ENCODE assay signal across 1 cellular context in the genomic region with DNA sequence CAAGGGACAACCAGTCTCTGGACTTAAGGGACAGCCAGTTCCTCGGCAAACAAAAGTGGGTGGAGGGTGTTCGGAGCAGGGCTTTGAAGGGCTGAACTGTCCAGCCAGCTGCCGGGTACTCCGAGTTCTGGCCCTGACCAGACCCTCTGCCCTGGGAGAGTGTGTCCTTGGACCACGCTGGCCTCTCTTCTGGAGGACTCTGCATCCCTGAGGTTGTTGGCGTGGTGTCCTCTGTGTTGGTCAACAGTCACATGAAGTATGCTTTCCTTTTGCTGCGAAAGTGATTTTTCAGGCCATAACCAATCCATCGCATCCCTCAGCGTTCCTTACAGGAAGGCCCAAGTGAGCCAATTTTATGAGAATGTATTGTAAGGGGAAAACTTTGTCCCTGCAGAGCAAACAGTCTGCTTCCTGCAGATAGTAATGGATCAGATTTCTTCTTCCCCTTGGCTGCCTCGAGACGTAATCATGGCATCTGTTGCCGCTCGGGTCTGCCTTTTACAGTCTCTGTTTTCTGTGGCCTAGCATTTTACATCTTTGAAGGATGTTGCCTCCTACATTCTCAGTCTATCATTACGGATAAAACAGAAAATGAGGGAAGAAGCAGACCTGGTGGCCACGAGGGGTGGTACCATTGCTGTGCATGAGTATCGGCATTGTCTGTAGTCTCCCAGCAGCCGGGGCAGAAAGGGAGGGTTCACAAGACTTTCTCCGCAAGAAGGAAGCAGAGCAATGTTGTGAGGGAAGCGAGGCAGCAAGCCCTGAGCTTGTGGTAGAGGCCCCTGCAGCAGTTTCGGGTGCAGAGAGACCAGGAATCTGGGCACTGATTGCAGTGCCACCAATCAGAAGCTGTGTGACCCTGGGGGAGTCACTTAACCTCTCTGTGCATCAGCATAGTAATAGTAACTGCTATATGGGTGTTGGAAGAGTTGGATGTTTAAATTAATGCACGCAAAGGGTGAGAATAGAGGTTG.
TF ChIP-seq lines count a peak whose summit lies in the region.

No MANE protein-coding gene starts in this region.

TF ChIP-seq in SK-N-SH treated with all-trans-retinoic acid at 6 μM for 48 hours, 23 proteins besides CTCF, POLR2A, EP300 and RAD21 (continued from another document):
- TF ChIP-seq, protein P1, sequence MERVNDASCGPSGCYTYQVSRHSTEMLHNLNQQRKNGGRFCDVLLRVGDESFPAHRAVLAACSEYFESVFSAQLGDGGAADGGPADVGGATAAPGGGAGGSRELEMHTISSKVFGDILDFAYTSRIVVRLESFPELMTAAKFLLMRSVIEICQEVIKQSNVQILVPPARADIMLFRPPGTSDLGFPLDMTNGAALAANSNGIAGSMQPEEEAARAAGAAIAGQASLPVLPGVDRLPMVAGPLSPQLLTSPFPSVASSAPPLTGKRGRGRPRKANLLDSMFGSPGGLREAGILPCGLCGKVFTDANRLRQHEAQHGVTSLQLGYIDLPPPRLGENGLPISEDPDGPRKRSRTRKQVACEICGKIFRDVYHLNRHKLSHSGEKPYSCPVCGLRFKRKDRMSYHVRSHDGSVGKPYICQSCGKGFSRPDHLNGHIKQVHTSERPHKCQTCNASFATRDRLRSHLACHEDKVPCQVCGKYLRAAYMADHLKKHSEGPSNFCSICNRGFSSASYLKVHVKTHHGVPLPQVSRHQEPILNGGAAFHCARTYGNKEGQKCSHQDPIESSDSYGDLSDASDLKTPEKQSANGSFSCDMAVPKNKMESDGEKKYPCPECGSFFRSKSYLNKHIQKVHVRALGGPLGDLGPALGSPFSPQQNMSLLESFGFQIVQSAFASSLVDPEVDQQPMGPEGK (CRISPR knock-in tag; IDR thresholded peaks at IDR 0.05; ENCODE audit: borderline replicate concordance), result no peak
- TF ChIP-seq, protein P2, sequence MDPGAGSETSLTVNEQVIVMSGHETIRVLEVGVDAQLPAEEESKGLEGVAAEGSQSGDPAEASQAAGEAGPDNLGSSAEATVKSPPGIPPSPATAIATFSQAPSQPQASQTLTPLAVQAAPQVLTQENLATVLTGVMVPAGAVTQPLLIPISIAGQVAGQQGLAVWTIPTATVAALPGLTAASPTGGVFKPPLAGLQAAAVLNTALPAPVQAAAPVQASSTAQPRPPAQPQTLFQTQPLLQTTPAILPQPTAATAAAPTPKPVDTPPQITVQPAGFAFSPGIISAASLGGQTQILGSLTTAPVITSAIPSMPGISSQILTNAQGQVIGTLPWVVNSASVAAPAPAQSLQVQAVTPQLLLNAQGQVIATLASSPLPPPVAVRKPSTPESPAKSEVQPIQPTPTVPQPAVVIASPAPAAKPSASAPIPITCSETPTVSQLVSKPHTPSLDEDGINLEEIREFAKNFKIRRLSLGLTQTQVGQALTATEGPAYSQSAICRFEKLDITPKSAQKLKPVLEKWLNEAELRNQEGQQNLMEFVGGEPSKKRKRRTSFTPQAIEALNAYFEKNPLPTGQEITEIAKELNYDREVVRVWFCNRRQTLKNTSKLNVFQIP (CRISPR knock-in tag; IDR thresholded peaks at IDR 0.05; ENCODE audit: borderline replicate concordance, low read depth), result no peak
- TF ChIP-seq OSR1 (CRISPR knock-in tag; IDR thresholded peaks at IDR 0.05) (no peak), GLIS3 (CRISPR knock-in tag; IDR thresholded peaks at IDR 0.05) (no peak), ZC3H10 (CRISPR knock-in tag; IDR thresholded peaks at IDR 0.05) (no peak), CSDC2 (CRISPR knock-in tag; IDR thresholded peaks at IDR 0.05) (no peak), ZFP30 (CRISPR knock-in tag; IDR thresholded peaks at IDR 0.05) (no peak), ZNF565 (CRISPR knock-in tag; conservative IDR thresholded peaks at IDR 0.05; ENCODE audit: low read depth) (no peak)
